Comparison of ENCODE assay signal across 27 cellular contexts in the genomic region with DNA sequence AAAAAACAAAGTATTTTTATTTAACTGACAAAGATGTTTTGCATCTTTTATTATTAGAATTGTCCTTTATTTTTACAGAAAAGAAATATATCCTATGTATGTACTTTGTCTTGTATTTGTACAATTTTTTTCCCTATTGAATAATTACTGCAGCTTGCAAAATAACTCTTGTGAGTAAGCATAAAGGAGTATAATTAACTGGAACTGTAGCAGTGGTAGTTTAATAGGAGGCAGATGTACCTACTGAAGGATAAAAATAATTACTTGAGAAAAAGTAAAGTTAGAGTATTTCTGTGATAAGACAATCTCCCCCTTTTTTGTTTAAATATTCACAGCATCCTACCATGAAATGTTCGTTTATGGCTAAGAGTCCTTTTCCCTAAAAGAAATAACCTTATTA.
"Had no signal": no experiment of that assay in that cellular context is flagged by ENCODE, and none has a peak within 500 bp of the region (broad histone marks: within the 10 kb centered on the region; RNA-seq: fewer than 3 reads in every experiment).

No MANE protein-coding gene starts in this region.

- H3K9me3 Mint-ChIP-seq: activated naive CD4-positive, alpha-beta T cell treated with anti-CD3 and anti-CD28 coated beads, Interleukin-2, amount 10 ng/mL, durations not matched to agents 7 days and 5 days; activated naive CD8-positive, alpha-beta T cell treated with anti-CD3 and anti-CD28 coated beads, Interleukin-2, amount 50 U/mL, for 24 hours; activated T-cell treated with anti-CD3 and anti-CD28 coated beads, Interleukin-2, amount 50 U/mL, for 4 hours; natural killer cell treated with Interleukin-12 subunit alpha and Interleukin-12 subunit beta and Interleukin-15 and Interleukin-18, amount 100 ng/mL, for 72 hours; stimulated activated memory B cell treated with anti-CD40 and anti-IgM and Interleukin-4, amounts not matched to agents 10 μg/mL and 1 μg/mL and 100 μg/mL, for 72 hours; T-helper 1 cell treated with Interleukin-12 subunit alpha and Interleukin-12 subunit beta and Interleukin-4 antibody, amounts not matched to agents 30 μg/mL and 1 μg/mL, for 36 hours had no signal

- H2AFZ ChIP-seq: parathyroid adenoma had no signal

- H3K27me3 Mint-ChIP-seq: activated CD4-positive, alpha-beta T cell treated with anti-CD3 and anti-CD28 coated beads, Interleukin-2, amount 10 ng/mL, durations not matched to agents 7 days and 5 days; activated naive CD4-positive, alpha-beta T cell treated with anti-CD3 and anti-CD28 coated beads, Interleukin-2, amount 10 ng/mL, durations not matched to agents 7 days and 5 days; activated naive CD8-positive, alpha-beta T cell treated with anti-CD3 and anti-CD28 coated beads, Interleukin-2, amount 50 U/mL, for 24 hours; natural killer cell treated with Interleukin-12 subunit alpha and Interleukin-12 subunit beta and Interleukin-15 and Interleukin-18, amount 100 ng/mL, for 72 hours; stimulated activated memory B cell treated with anti-CD40 and anti-IgM and Interleukin-4, amounts not matched to agents 10 μg/mL and 1 μg/mL and 100 μg/mL, for 72 hours had no signal

- ATAC-seq: activated CD4-positive, CD25-positive, alpha-beta regulatory T cell treated with anti-CD3 and anti-CD28 coated beads, Interleukin-2, amount 50 U/mL, for 24 hours; activated CD8-positive, alpha-beta T cell treated with anti-CD3 and anti-CD28 coated beads, Interleukin-2, amount 10 ng/mL, durations not matched to agents 7 days and 5 days; activated naive CD8-positive, alpha-beta T cell treated with anti-CD3 and anti-CD28 coated beads, Interleukin-2, amount 50 U/mL, for 24 hours; activated T-cell treated with anti-CD3 and anti-CD28 coated beads, Interleukin-2, amount 50 U/mL, for 4 hours; foreskin keratinocyte; lower lobe of right lung; natural killer cell treated with Interleukin-12 subunit alpha and Interleukin-12 subunit beta and Interleukin-15 and Interleukin-18, amount 100 ng/mL, for 72 hours; stimulated activated memory B cell treated with anti-CD40 and anti-IgM and Interleukin-4, amounts not matched to agents 10 μg/mL and 1 μg/mL and 100 μg/mL, for 72 hours; upper lobe of right lung had no signal

- H3K4me3 ChIP-seq: coronary artery, esophagus muscularis mucosa, lower lobe of right lung, sigmoid colon, spleen, thoracic aorta, upper lobe of right lung had no signal

- DNase-seq: activated CD4-positive, alpha-beta T cell treated with anti-CD3 and anti-CD28 coated beads, Interleukin-2, amount 10 ng/mL, durations not matched to agents 7 days and 5 days; activated CD8-positive, alpha-beta T cell treated with anti-CD3 and anti-CD28 coated beads, Interleukin-2, amount 10 ng/mL, durations not matched to agents 7 days and 5 days; activated naive CD4-positive, alpha-beta T cell treated with anti-CD3 and anti-CD28 coated beads, Interleukin-2, amount 10 ng/mL, durations not matched to agents 7 days and 5 days; activated naive CD8-positive, alpha-beta T cell treated with anti-CD3 and anti-CD28 coated beads, Interleukin-2, amount 50 U/mL, for 24 hours; activated T-cell treated with anti-CD3 and anti-CD28 coated beads, Interleukin-2, amount 50 U/mL, for 4 hours; aorta; brain microvascular endothelial cell; central memory CD4-positive, alpha-beta T cell; effector CD4-positive, alpha-beta T cell; foreskin keratinocyte; glutamatergic neuron; hippocampal formation; islet precursor cell; lower lobe of right lung; sigmoid colon; spleen; stimulated activated CD4-positive, alpha-beta T cell treated with anti-CD3 and anti-CD28 coated beads, Interleukin-4, amount 100 ng/mL, for 4 hours; upper lobe of right lung had no signal

- H3K36me3 Mint-ChIP-seq: activated naive CD4-positive, alpha-beta T cell treated with anti-CD3 and anti-CD28 coated beads, Interleukin-2, amount 10 ng/mL, durations not matched to agents 7 days and 5 days; natural killer cell treated with Interleukin-12 subunit alpha and Interleukin-12 subunit beta and Interleukin-15 and Interleukin-18, amount 100 ng/mL, for 72 hours had no signal

- H3K9ac ChIP-seq: parathyroid adenoma had no signal

- H3K4me1 ChIP-seq: lower lobe of right lung, upper lobe of right lung had no signal

- H3K9me3 ChIP-seq: esophagus muscularis mucosa, lower lobe of right lung, neutrophil, sigmoid colon, spleen, thoracic aorta, upper lobe of right lung had no signal

- H3K27ac ChIP-seq: brain microvascular endothelial cell, coronary artery, esophagus muscularis mucosa, foreskin keratinocyte, lower lobe of right lung, neutrophil, parathyroid adenoma, spleen, thoracic aorta, upper lobe of right lung had no signal

- H3K4me3 Mint-ChIP-seq: activated CD4-positive, alpha-beta T cell treated with anti-CD3 and anti-CD28 coated beads, Interleukin-2, amount 10 ng/mL, durations not matched to agents 7 days and 5 days; activated CD8-positive, alpha-beta T cell treated with anti-CD3 and anti-CD28 coated beads, Interleukin-2, amount 10 ng/mL, durations not matched to agents 7 days and 5 days; activated naive CD4-positive, alpha-beta T cell treated with anti-CD3 and anti-CD28 coated beads, Interleukin-2, amount 10 ng/mL, durations not matched to agents 7 days and 5 days; activated naive CD8-positive, alpha-beta T cell treated with anti-CD3 and anti-CD28 coated beads, Interleukin-2, amount 50 U/mL, for 24 hours; activated T-cell treated with anti-CD3 and anti-CD28 coated beads, Interleukin-2, amount 50 U/mL, for 4 hours; natural killer cell treated with Interleukin-12 subunit alpha and Interleukin-12 subunit beta and Interleukin-15 and Interleukin-18, amount 100 ng/mL, for 72 hours; stimulated activated memory B cell treated with anti-CD40 and anti-IgM and Interleukin-4, amounts not matched to agents 10 μg/mL and 1 μg/mL and 100 μg/mL, for 72 hours; T-helper 1 cell treated with Interleukin-12 subunit alpha and Interleukin-12 subunit beta and Interleukin-4 antibody, amounts not matched to agents 30 μg/mL and 1 μg/mL, for 36 hours had no signal

- H3K4me1 Mint-ChIP-seq: activated CD4-positive, alpha-beta T cell treated with anti-CD3 and anti-CD28 coated beads, Interleukin-2, amount 10 ng/mL, durations not matched to agents 7 days and 5 days had no signal

- H3K36me3 ChIP-seq: brain microvascular endothelial cell, esophagus muscularis mucosa, lower lobe of right lung, neutrophil, sigmoid colon, spleen, thoracic aorta, upper lobe of right lung had no signal

- H3K27ac Mint-ChIP-seq: activated CD4-positive, alpha-beta T cell treated with anti-CD3 and anti-CD28 coated beads, Interleukin-2, amount 10 ng/mL, durations not matched to agents 7 days and 5 days; activated CD8-positive, alpha-beta T cell treated with anti-CD3 and anti-CD28 coated beads, Interleukin-2, amount 10 ng/mL, durations not matched to agents 7 days and 5 days; activated naive CD4-positive, alpha-beta T cell treated with anti-CD3 and anti-CD28 coated beads, Interleukin-2, amount 10 ng/mL, durations not matched to agents 7 days and 5 days; activated naive CD8-positive, alpha-beta T cell treated with anti-CD3 and anti-CD28 coated beads, Interleukin-2, amount 50 U/mL, for 24 hours; natural killer cell treated with Interleukin-12 subunit alpha and Interleukin-12 subunit beta and Interleukin-15 and Interleukin-18, amount 100 ng/mL, for 72 hours; stimulated activated memory B cell treated with anti-CD40 and anti-IgM and Interleukin-4, amounts not matched to agents 10 μg/mL and 1 μg/mL and 100 μg/mL, for 72 hours; T-helper 1 cell treated with Interleukin-12 subunit alpha and Interleukin-12 subunit beta and Interleukin-4 antibody, amounts not matched to agents 30 μg/mL and 1 μg/mL, for 36 hours had no signal

- H3K27me3 ChIP-seq: brain microvascular endothelial cell, esophagus muscularis mucosa, foreskin keratinocyte, neutrophil, sigmoid colon, spleen, upper lobe of right lung had no signal
